8 cellular contexts compared by ENCODE assay signal in genomic region chr17:18183334-18184142, GRCh38. TPM values are rescaled to one million over a fixed set of nuclear protein-coding genes. Genes with fewer than 3 reads are reported as not detected.
DNase-seq lines count a peak whose midpoint lies in the region; ATAC-seq, FAIRE-seq and TF ChIP-seq lines count a peak whose summit lies in the region.

Gene ALKBH5, plus strand, starts transcription at chr17:18183828. Its CDS starts 416 bp downstream, at chr17:18184244.

- H2BK15ac ChIP-seq in IMR-90 (ENCODE audit: low read depth, low read length): peak within 1 kb of the TSS; percentile 97; the same call in 2 of the 3 replicates

- H2BK20ac ChIP-seq in IMR-90 (ENCODE audit: low read depth, low read length): no peak within 1 kb of the TSS; the same call in 1 of the 2 replicates

- intact Hi-C loops in IMR-90 (cut with micrococcal nuclease): loop anchor here (2.0 to 5.0 kb wide), 2 partner anchors 43 to 86 kb away; no protein-coding TSS in a partner anchor
- intact Hi-C loops in OCI-LY7 (cut with micrococcal nuclease; ENCODE audit: unreplicated experiment): loop anchor here (2.0 kb wide), 3 partner anchors 25 to 75 kb away; partner anchors contain the start of gene FLII
- intact Hi-C loops in endothelial cell of umbilical vein (cut with micrococcal nuclease): loop anchor here (1.0 kb wide), 1 partner anchor 42 kb away; no protein-coding TSS in a partner anchor

- dilution Hi-C loops in IMR-90 (cut with HindIII; ENCODE audit: low sequenced_read_pairs, unreplicated experiment): no loop called here
- dilution Hi-C loops in endothelial cell of umbilical vein (cut with MboI; ENCODE audit: extremely low pct_ligation_motif_present, low sequenced_read_pairs): no loop called here

- 0% methylated on average over 27 of the region's 98 CpGs; no CpG with 5 or more reads in 1 of the 2 experiments for WGBS in IMR-90 (ENCODE audit: extremely low coverage in 2 of 2, insufficient read length in 1 of 2), 2 experiments

- H3K4me1 ChIP-seq in IMR-90 (ENCODE audit: control insufficient read depth, insufficient read depth, low read length) (peaks cover 30% of the 10 kb centered on the region), OCI-LY7 (ENCODE audit: insufficient read depth, low read length, poor library complexity, severe bottlenecking) (peaks cover 33% of the 10 kb centered on the region), endothelial cell of umbilical vein (ENCODE audit: control insufficient read depth, extremely low read depth, insufficient read depth, low read length) (peaks cover 44% of the 10 kb centered on the region)

- no peaks in the 10 kb centered on the region for H3K27me3 ChIP-seq in IMR-90 (ENCODE audit: control insufficient read depth, insufficient read depth, low read length)
- no peaks in the 10 kb centered on the region for H3K27me3 ChIP-seq in endothelial cell of umbilical vein (ENCODE audit: control insufficient read depth in 2 of 2, insufficient read depth in 2 of 2, low read length in 2 of 2)

- H2BK5ac ChIP-seq in IMR-90 (ENCODE audit: low read depth, low read length, poor library complexity, severe bottlenecking): peak within 1 kb of the TSS; percentile 93

- in situ Hi-C loops in IMR-90 (cut with MboI; ENCODE audit: low sequenced_read_pairs): no loop called here

- peak; percentile 93 for DNase-seq in DMS153 (lab: John Stamatoyannopoulos, UW)
- peak; percentile 100 for DNase-seq in IMR-90
- DNase-seq in OCI-LY7 (ENCODE audit: low spot score): peak; percentile 100
- DNase-seq in activated T-cell treated with anti-CD3 and anti-CD28 coated beads for 1 hour (ENCODE audit: low read depth): peak; percentile 96
- peak; percentile 99 for DNase-seq in endothelial cell of umbilical vein (ENCODE audit: low read depth, low spot score)
- DNase-seq in midbrain (lab: John Stamatoyannopoulos, UW): peak; percentile 99
- DNase-seq in stimulated activated CD8-positive, alpha-beta memory T cell treated with anti-CD3 and anti-CD28 coated beads, Interleukin-2, amount 100 ng/mL, for 1 hour (ENCODE audit: low read depth in 2 of 2): peak; percentile 92 to 95

- peak within 1 kb of the TSS; percentile 97 for H4K91ac ChIP-seq in IMR-90 (ENCODE audit: insufficient read depth, low read depth, low read length)

- peak; percentile 100 for FAIRE-seq in endothelial cell of umbilical vein (lab: Jason Lieb, UNC)

- H3K36me3 ChIP-seq in IMR-90 (ENCODE audit: control insufficient read depth, insufficient read depth, low read length): peaks cover 15% of the 10 kb centered on the region
- peaks cover 39% of the 10 kb centered on the region for H3K36me3 ChIP-seq in OCI-LY7 (ENCODE audit: insufficient read depth, low read length)
- H3K36me3 ChIP-seq in endothelial cell of umbilical vein (ENCODE audit: control insufficient read depth in 2 of 2, extremely low read depth in 1 of 2, insufficient read depth in 2 of 2, low read length in 2 of 2): no peaks in the 10 kb centered on the region

- H3K14ac ChIP-seq in IMR-90 (replicated peaks; ENCODE audit: low read depth, low read length): peak within 1 kb of the TSS; percentile 99

- H2AFZ ChIP-seq in IMR-90 (replicated peaks; ENCODE audit: low read length, poor library complexity) (peak within 1 kb of the TSS; percentile 97), OCI-LY7 (ENCODE audit: low read length) (peak within 1 kb of the TSS; percentile 88), endothelial cell of umbilical vein (ENCODE audit: low read depth, low read length) (peak within 1 kb of the TSS; percentile 74)

- peak within 1 kb of the TSS; percentile 98 for H3K4ac ChIP-seq in IMR-90 (ENCODE audit: low read depth, low read length)

- H3K4me2 ChIP-seq in IMR-90 (ENCODE audit: low read depth, low read length) (peak within 1 kb of the TSS; percentile 89), OCI-LY7 (ENCODE audit: low read length) (peak within 1 kb of the TSS; percentile 97), endothelial cell of umbilical vein (ENCODE audit: insufficient read depth, low read length) (peak within 1 kb of the TSS; percentile 93)

- H3K9me1 ChIP-seq in IMR-90 (ENCODE audit: insufficient read depth, low read length) (peaks cover 32% of the 10 kb centered on the region), endothelial cell of umbilical vein (replicated peaks; ENCODE audit: control insufficient read depth, extremely low read depth, insufficient read depth, low read length) (no peaks in the 10 kb centered on the region)

- POLR2A ChIA-PET in IMR-90 (lab: Charles Lee; ENCODE audit: unreplicated experiment) (interaction anchor here (1.1 kb wide), 2 partner anchors 10 to 40 kb away, joined by 3 read pairs; no protein-coding TSS in a partner anchor), OCI-LY7 (lab: Charles Lee) (interaction anchor here (0.7 to 1.4 kb wide), 3 partner anchors 10 to 60 kb away, joined by 5 to 6 read pairs (median 6); no protein-coding TSS in a partner anchor), endothelial cell of umbilical vein (lab: Charles Lee) (interaction anchor here (0.6 to 2.4 kb wide), 5 partner anchors 13 to 30 kb away, joined by 3 to 8 read pairs (median 5); no protein-coding TSS in a partner anchor)

- peaks cover 48% of the 10 kb centered on the region for H3K79me2 ChIP-seq in OCI-LY7 (ENCODE audit: insufficient read depth, low read depth, low read length)
- H3K79me2 ChIP-seq in endothelial cell of umbilical vein (ENCODE audit: control insufficient read depth, insufficient read depth, low read length): peaks cover 47% of the 10 kb centered on the region

- no peaks in the 10 kb centered on the region for H3K9me2 ChIP-seq in OCI-LY7 (ENCODE audit: insufficient read depth, low read length)

- H3K27ac ChIP-seq in IMR-90 (ENCODE audit: insufficient read depth, low read length) (peak within 1 kb of the TSS; percentile 95), OCI-LY7 (ENCODE audit: low read depth, low read length, poor library complexity, severe bottlenecking) (peak within 1 kb of the TSS; percentile 93), endothelial cell of umbilical vein (ENCODE audit: insufficient read depth, low read depth, low read length) (peak within 1 kb of the TSS; percentile 86)

- H4K5ac ChIP-seq in IMR-90 (ENCODE audit: low read depth, low read length): peak within 1 kb of the TSS; percentile 99

- TF ChIP-seq POLR2A in IMR-90 (IDR thresholded peaks at IDR 0.05; ENCODE audit: low read depth, low read length) (peak; percentile 92), endothelial cell of umbilical vein (IDR thresholded peaks at IDR 0.05; ENCODE audit: low read depth, low read length) (peak; percentile 23)

- peak within 1 kb of the TSS; percentile 87 for H2BK120ac ChIP-seq in IMR-90 (ENCODE audit: low read depth, low read length)

- peak; percentile 84 for ATAC-seq in GM21528 (IDR thresholded peaks at IDR 0.05; ENCODE audit: low FRiP score, unreplicated experiment)
- peak; percentile 84 for ATAC-seq in IMR-90 (ENCODE audit: low read depth)

- peak; percentile 11; the same call in 1 of the 2 replicates for TF ChIP-seq RAD21 in IMR-90 (IDR thresholded peaks at IDR 0.05; ENCODE audit: low read length)

- H3K18ac ChIP-seq in IMR-90 (ENCODE audit: low read depth, low read length): peak within 1 kb of the TSS; percentile 88

- peaks cover 45% of the 10 kb centered on the region for H4K20me1 ChIP-seq in IMR-90 (ENCODE audit: insufficient read depth, low read length)
- peaks cover 36% of the 10 kb centered on the region for H4K20me1 ChIP-seq in OCI-LY7 (ENCODE audit: insufficient read depth, low read length)
- no peaks in the 10 kb centered on the region for H4K20me1 ChIP-seq in endothelial cell of umbilical vein (replicated peaks; ENCODE audit: control insufficient read depth, extremely low read depth, insufficient read depth, low read length)

- H3K9me3 ChIP-seq in IMR-90 (ENCODE audit: control insufficient read depth, insufficient read depth, low read length) (no peaks in the 10 kb centered on the region), OCI-LY7 (ENCODE audit: low read length) (no peaks in the 10 kb centered on the region), endothelial cell of umbilical vein (replicated peaks; ENCODE audit: control insufficient read depth, insufficient read depth, low read length) (no peaks in the 10 kb centered on the region)

- H3K4me3 ChIP-seq in IMR-90 (ENCODE audit: insufficient read depth, low read depth, low read length) (peak within 1 kb of the TSS; percentile 52), OCI-LY7 (ENCODE audit: low read depth, low read length, poor library complexity, severe bottlenecking) (peak within 1 kb of the TSS; percentile 84), endothelial cell of umbilical vein (replicated peaks in 1 of 3; ENCODE audit: insufficient read depth in 1 of 3, low read depth in 1 of 3, low read length in 3 of 3) (peak within 1 kb of the TSS; percentile 79 to 94 (median 80))

- peak within 1 kb of the TSS; percentile 99 for H4K8ac ChIP-seq in IMR-90 (ENCODE audit: low read depth in 2 of 2, low read length in 2 of 2)

- H2AK5ac ChIP-seq in IMR-90 (ENCODE audit: low read depth, low read length): peak within 1 kb of the TSS; percentile 97

- CTCF ChIA-PET in IMR-90 (lab: Yijun Ruan, JAX) (interaction anchor here (1.8 kb wide), 1 partner anchor 9 kb away, joined by 4 read pairs; no protein-coding TSS in a partner anchor), OCI-LY7 (lab: Charles Lee; ENCODE audit: unreplicated experiment) (interaction anchor here (0.6 to 1.3 kb wide), 2 partner anchors 29 to 112 kb away, joined by 3 read pairs; no protein-coding TSS in a partner anchor), endothelial cell of umbilical vein (lab: Charles Lee) (interaction anchor here (0.5 to 3.4 kb wide), 14 partner anchors 10 to 89 kb away, joined by 3 to 16 read pairs (median 4); no protein-coding TSS in a partner anchor)

- peak; percentile 51 for TF ChIP-seq CTCF in IMR-90 (conservative IDR thresholded peaks at IDR 0.05; ENCODE audit: low read depth, low read length)
- TF ChIP-seq CTCF in OCI-LY7 (conservative IDR thresholded peaks at IDR 0.05; ENCODE audit: low read length): peak; percentile 53; the same call in 1 of the 2 replicates
- peak; percentile 25 to 30 for TF ChIP-seq CTCF in endothelial cell of umbilical vein (IDR thresholded peaks at IDR 0.05; ENCODE audit: extremely low read depth in 1 of 2, insufficient read depth in 1 of 2, low read depth in 1 of 2, low read length in 2 of 2)

- peak within 1 kb of the TSS; percentile 94 for H2AK9ac ChIP-seq in IMR-90 (replicated peaks; ENCODE audit: low read depth, low read length, poor library complexity)

- peak within 1 kb of the TSS; percentile 89 for H3K23ac ChIP-seq in IMR-90 (ENCODE audit: low read depth, low read length)

- H3K79me1 ChIP-seq in IMR-90 (ENCODE audit: low read depth in 1 of 2, low read length in 2 of 2): peaks cover 7 to 48% of the 10 kb centered on the region in 2 experiments; a peak in 3 of 4 replicates

- H3K9ac ChIP-seq in IMR-90 (ENCODE audit: low read depth, low read length) (peak within 1 kb of the TSS; percentile 92), endothelial cell of umbilical vein (replicated peaks; ENCODE audit: extremely low read depth, insufficient read depth, low read length) (peak within 1 kb of the TSS; percentile 86)

- peak within 1 kb of the TSS; percentile 98 for H3K56ac ChIP-seq in IMR-90 (ENCODE audit: extremely low read depth, insufficient read depth, low read length)

- BruUV-seq in IMR-90 (replicated peaks; lab: Mats Ljungman, UMichigan) (no TSS peak), OCI-LY7 (replicated peaks; lab: Mats Ljungman, UMichigan) (no TSS peak), endothelial cell of umbilical vein (replicated peaks; lab: Mats Ljungman, UMichigan) (no TSS peak)

RNA-seq across cellular contexts. Expression of gene ALKBH5, which starts in this region (rescaled TPM):
- total RNA-seq in IMR-90 (2012; rRNA removed) (79.6 and 86.1 TPM in 2 replicates), OCI-LY7 (2022) (120 and 125 TPM in 2 replicates), endothelial cell of umbilical vein (70.7 and 71.0 TPM in 2 replicates)
- polyA plus RNA-seq in IMR-90 (2012; rRNA removed) (54.6 and 57.6 TPM in 2 replicates), endothelial cell of umbilical vein (54.5 and 55.3 TPM in 2 replicates)
- 48.0 and 70.0 TPM in 2 replicates for polyA plus RNA-seq in IMR-90 (2012; cell fraction: cytosol; rRNA removed)
- polyA plus RNA-seq in IMR-90 (2012; cell fraction: nucleus; rRNA removed; ENCODE audit: low replicate concordance): 28.3 and 30.6 TPM in 2 replicates
- total RNA-seq in OCI-LY7 (2014; rRNA removed; shearing (Covaris generic)): 99.3 and 100 TPM in 2 replicates
- polyA plus RNA-seq in endothelial cell of umbilical vein (2011; cell fraction: cytosol; rRNA removed): 49.2 and 50.9 TPM in 2 replicates
- 22.4 and 25.2 TPM in 2 replicates for polyA plus RNA-seq in endothelial cell of umbilical vein (2011; cell fraction: nucleus; rRNA removed)
- polyA plus RNA-seq in endothelial cell of umbilical vein (2012): 41.3 and 42.9 TPM in 2 replicates
- 79.3 and 89.4 TPM in 2 replicates for polyA minus RNA-seq in endothelial cell of umbilical vein
- polyA minus RNA-seq in endothelial cell of umbilical vein (2011; cell fraction: cytosol; rRNA and poly(A)+ RNA removed): 106 TPM
- 18.0 and 18.2 TPM in 2 replicates for polyA minus RNA-seq in endothelial cell of umbilical vein (2011; cell fraction: nucleus; rRNA and poly(A)+ RNA removed)

Comparison
In these comparisons a context has a peak if more than half of its experiments do, and no peak if none do; other contexts are left out.
1. Peak in every context shown above with its lines: DNase-seq, ATAC-seq, H3K4me3 ChIP-seq and H3K27ac ChIP-seq.